Comparison of ENCODE assay signal across 14 cellular contexts in genomic region chr6:129673758-129674157, GRCh38. TPM values are rescaled to one million over a fixed set of nuclear protein-coding genes. Genes with fewer than 3 reads are reported as not detected.
DNase-seq lines count a peak whose midpoint lies in the region; ATAC-seq, FAIRE-seq and TF ChIP-seq lines count a peak whose summit lies in the region.
"Had no signal": no experiment of that assay in that cellular context is flagged by ENCODE, and none has a peak within 500 bp of the region (broad histone marks: within the 10 kb centered on the region; RNA-seq: fewer than 3 reads in every experiment).

No MANE protein-coding gene starts in this region.

- no peaks in the 10 kb centered on the region for H4K20me1 ChIP-seq in smooth muscle cell (ENCODE audit: low read depth)

- H3K9ac ChIP-seq in smooth muscle cell (ENCODE audit: low read depth) = no peak overlapping the region

- peak overlapping the region; percentile 97 for H3K27ac ChIP-seq in SJSA1
- peak overlapping the region; percentile 2 to 22 for H3K27ac ChIP-seq in coronary artery
- H3K27ac ChIP-seq in smooth muscle cell (ENCODE audit: low read depth) = peak overlapping the region; percentile 90

- peak overlapping the region; percentile 92 for H3K27ac Mint-ChIP-seq in activated CD4-positive, alpha-beta T cell treated with anti-CD3 and anti-CD28 coated beads for 36 hours

- H3K27me3 Mint-ChIP-seq in activated CD4-positive, alpha-beta T cell treated with anti-CD3 and anti-CD28 coated beads for 36 hours = no peaks in the 10 kb centered on the region
- H3K27me3 Mint-ChIP-seq: activated T-cell treated with anti-CD3 and anti-CD28 coated beads, Interleukin-2, amount 50 U/mL, for 24 hours; central memory CD8-positive, alpha-beta T cell had no signal

- POLR2A ChIA-PET in activated CD4-positive, alpha-beta T cell treated with anti-CD3 and anti-CD28 coated beads for 36 hours (lab: Charles Lee) = no interaction called here

- peaks cover 39% of the 10 kb centered on the region for H3K4me1 Mint-ChIP-seq in activated CD4-positive, alpha-beta T cell treated with anti-CD3 and anti-CD28 coated beads for 36 hours

- H3F3A ChIP-seq in smooth muscle cell (ENCODE audit: low read depth) = no peaks in the 10 kb centered on the region

- H3K4me1 ChIP-seq in SJSA1 (replicated peaks) (peaks cover 47% of the 10 kb centered on the region), smooth muscle cell (ENCODE audit: low read depth) (peaks cover 12% of the 10 kb centered on the region)

- H3K4me3 Mint-ChIP-seq in activated CD4-positive, alpha-beta T cell treated with anti-CD3 and anti-CD28 coated beads for 36 hours = no peak overlapping the region

- no peaks in the 10 kb centered on the region for H3K36me3 Mint-ChIP-seq in activated CD4-positive, alpha-beta T cell treated with anti-CD3 and anti-CD28 coated beads for 36 hours (ENCODE audit: low read depth)

- H3K4me3 ChIP-seq in SJSA1 (no peak overlapping the region), coronary artery (no peak overlapping the region), smooth muscle cell (no peak overlapping the region)

- no peak overlapping the region for H2AFZ ChIP-seq in smooth muscle cell (ENCODE audit: low read depth)

- DNase-seq in activated CD4-positive, alpha-beta T cell treated with anti-CD3 and anti-CD28 coated beads for 36 hours = no peak
- no peak for DNase-seq in activated CD4-positive, alpha-beta T cell treated with anti-CD3 and anti-CD28 coated beads for 1 hour
- DNase-seq in SJSA1 (ENCODE audit: low read depth in 1 of 2, low spot score in 2 of 2) = no peak
- no peak for DNase-seq in coronary artery (ENCODE audit: low spot score)
- DNase-seq in smooth muscle cell (lab: John Stamatoyannopoulos, UW; ENCODE audit: unreplicated experiment) = no peak
- no peak for DNase-seq in SW480 (ENCODE audit: low spot score)
- no peak for DNase-seq in frontal cortex (ENCODE audit: low spot score in 2 of 2)
- DNase-seq in NCI-H526 treated with DMSO at 0.1 percent for 48 hours (lab: John Stamatoyannopoulos, UW) = no peak
- DNase-seq: activated T-cell treated with anti-CD3 and anti-CD28 coated beads, Interleukin-2, amount 50 U/mL, for 24 hours; DMS79 treated with DMSO at 0.1 percent for 48 hours; occipital lobe; stimulated activated CD4-positive, alpha-beta T cell treated with anti-CD3 and anti-CD28 coated beads, Interleukin-1b, Interleukin-23, amount 100 ng/mL, for 48 hours had no signal

- TF ChIP-seq CTCF in coronary artery (IDR thresholded peaks at IDR 0.05) = no peak
- no peak for TF ChIP-seq CTCF in smooth muscle cell (IDR thresholded peaks at IDR 0.05; ENCODE audit: borderline replicate concordance, insufficient read depth, poor library complexity, severe bottlenecking)

- no peak for ATAC-seq in activated CD4-positive, alpha-beta T cell treated with anti-CD3 and anti-CD28 coated beads for 36 hours

- H3K9me3 ChIP-seq in SJSA1 (replicated peaks) = no peaks in the 10 kb centered on the region
- H3K9me3 ChIP-seq in smooth muscle cell (replicated peaks; ENCODE audit: low read depth) = no peaks in the 10 kb centered on the region

- peaks cover 11% of the 10 kb centered on the region for H3K36me3 ChIP-seq in SJSA1
- no peaks in the 10 kb centered on the region for H3K36me3 ChIP-seq in smooth muscle cell (ENCODE audit: low read depth)

- FAIRE-seq in frontal cortex (lab: Jason Lieb, UNC) = no peak
- FAIRE-seq: A204.1 had no signal

- intact Hi-C loops in activated CD4-positive, alpha-beta T cell treated with anti-CD3 and anti-CD28 coated beads for 36 hours (cut with DNase I, micrococcal nuclease) = loop anchor here (2.0 kb wide), 7 partner anchors 35 to 353 kb away; partner anchors contain the start of gene L3MBTL3 (in 1 of the 2)

- H3K27me3 ChIP-seq in SJSA1 (replicated peaks) = no peaks in the 10 kb centered on the region
- H3K27me3 ChIP-seq in smooth muscle cell (ENCODE audit: low read depth) = no peaks in the 10 kb centered on the region

- CTCF ChIA-PET in activated CD4-positive, alpha-beta T cell treated with anti-CD3 and anti-CD28 coated beads for 36 hours (lab: Charles Lee) = interaction anchor here (1.1 to 5.4 kb wide), 4 partner anchors 9 to 75 kb away, joined by 3 to 24 read pairs (median 6); no protein-coding TSS in a partner anchor

- H3K4me2 ChIP-seq in smooth muscle cell = peak overlapping the region; percentile 71

- H3K79me2 ChIP-seq in smooth muscle cell (ENCODE audit: low read depth) = peaks cover 10% of the 10 kb centered on the region

- H3K9me3 Mint-ChIP-seq in activated CD4-positive, alpha-beta T cell treated with anti-CD3 and anti-CD28 coated beads for 36 hours (ENCODE audit: low read depth) = no peaks in the 10 kb centered on the region
- H3K9me3 Mint-ChIP-seq: activated T-cell treated with anti-CD3 and anti-CD28 coated beads, Interleukin-2, amount 50 U/mL, for 24 hours; central memory CD8-positive, alpha-beta T cell had no signal

RNA-seq across cellular contexts. Expression of gene ARHGAP18, which starts 36.2 kb away (rescaled TPM):
- 1 to 10 TPM; 5.2 to 6.8 TPM for total RNA-seq in activated CD4-positive, alpha-beta T cell treated with anti-CD3 and anti-CD28 coated beads for 36 hours
- 32.0 and 34.5 TPM in 2 replicates for total RNA-seq in SJSA1 (2014; rRNA removed; shearing (Covaris generic))
- total RNA-seq in smooth muscle cell (9.6 and 10.7 TPM in 2 replicates), frontal cortex (10.2 TPM)
- 3.2 and 3.5 TPM in 2 replicates for polyA plus RNA-seq in smooth muscle cell

Comparison
In these comparisons a context has a peak if more than half of its experiments do, and no peak if none do; other contexts are left out.
1. H3K27ac ChIP-seq: peak in every context shown above with its lines; median percentile 97 in SJSA1; 90 in smooth muscle cell; 12 in coronary artery.